Comparison of ENCODE assay signal across 35 cellular contexts in genomic region chr12:68020699-68021098, GRCh38. TPM values are rescaled to one million over a fixed set of nuclear protein-coding genes. Genes with fewer than 3 reads are reported as not detected.
"Had no signal": no experiment of that assay in that cellular context is flagged by ENCODE, and none has a peak within 500 bp of the region (broad histone marks: within the 10 kb centered on the region; RNA-seq: fewer than 3 reads in every experiment).

No MANE protein-coding gene starts in this region.

- H3K4me1 Mint-ChIP-seq: activated B cell treated with CpG ODN at 0.5 μM for 24 hours; activated naive CD4-positive, alpha-beta T cell treated with anti-CD3 and anti-CD28 coated beads, Interleukin-2, amount 10 ng/mL, durations not matched to agents 7 days and 5 days; activated naive CD4-positive, alpha-beta T cell treated with anti-CD3 and anti-CD28 coated beads, Interleukin-2, amount 50 U/mL, for 24 hours; activated naive CD8-positive, alpha-beta T cell treated with anti-CD3 and anti-CD28 coated beads, Interleukin-2, amount 10 ng/mL, durations not matched to agents 7 days and 5 days had no signal

- H3K4me3 ChIP-seq: ascending aorta, body of pancreas, cardiac muscle cell had no signal

- H3K27ac ChIP-seq: ascending aorta, body of pancreas, cardiac muscle cell, VCaP had no signal

- H3K36me3 ChIP-seq: ascending aorta, cardiac muscle cell had no signal

- H3K4me1 ChIP-seq: ascending aorta, body of pancreas had no signal

- DNase-seq: activated B cell treated with CpG ODN at 0.5 μM for 24 hours; activated CD4-positive, alpha-beta T cell treated with anti-CD3 and anti-CD28 coated beads for 4 hours; activated CD4-positive, alpha-beta T cell treated with anti-CD3 and anti-CD28 coated beads, Interleukin-2, amount 10 ng/mL, durations not matched to agents 24 days and 14 days; activated CD4-positive, alpha-beta T cell treated with anti-CD3 and anti-CD28 coated beads, Interleukin-2, amount 50 U/mL, for 48 hours; activated CD4-positive, CD25-positive, alpha-beta regulatory T cell treated with anti-CD3 and anti-CD28 coated beads, Interleukin-2, amount 50 U/mL, for 72 hours; activated CD8-positive, alpha-beta memory T cell treated with anti-CD3 and anti-CD28 coated beads for 24 hours; activated CD8-positive, alpha-beta memory T cell treated with anti-CD3 and anti-CD28 coated beads, Interleukin-2, amount 10 ng/mL, durations not matched to agents 7 days and 5 days; activated CD8-positive, alpha-beta memory T cell treated with anti-CD3 and anti-CD28 coated beads, Interleukin-2, amount 50 U/mL, for 48 hours; activated effector memory CD4-positive, alpha-beta T cell treated with Interleukin-2 at 50 U/mL for 16 hours; activated gamma-delta T cell; activated naive CD4-positive, alpha-beta T cell treated with anti-CD3 and anti-CD28 coated beads, Interleukin-2, amount 10 ng/mL, durations not matched to agents 7 days and 5 days; activated naive CD4-positive, alpha-beta T cell treated with Interleukin-2 at 50 U/mL for 16 hours; activated naive CD8-positive, alpha-beta T cell treated with anti-CD3 and anti-CD28 coated beads, Interleukin-2, amount 10 ng/mL, durations not matched to agents 7 days and 5 days; activated naive CD8-positive, alpha-beta T cell treated with anti-CD3 and anti-CD28 coated beads, Interleukin-2, amount 50 U/mL, for 24 hours; activated T-cell treated with anti-CD3 and anti-CD28 coated beads, Interleukin-2, amount 50 U/mL, for 24 hours; activated T-cell treated with anti-CD3 and anti-CD28 coated beads, Interleukin-2, amount 50 U/mL, for 48 hours; amygdala; anterior cingulate cortex; body of pancreas; caudate nucleus; cerebellar nuclear complex; T-helper 1 cell; T-helper 2 cell; T-helper 9 cell had no signal

- ATAC-seq: activated CD8-positive, alpha-beta memory T cell treated with anti-CD3 and anti-CD28 coated beads, Interleukin-2, amount 10 ng/mL, durations not matched to agents 7 days and 5 days; activated naive CD8-positive, alpha-beta T cell treated with anti-CD3 and anti-CD28 coated beads, Interleukin-2, amount 50 U/mL, for 24 hours; body of pancreas had no signal

- H3K27me3 Mint-ChIP-seq: activated B cell treated with CpG ODN at 0.5 μM for 24 hours; activated CD4-positive, alpha-beta T cell treated with anti-CD3 and anti-CD28 coated beads, Interleukin-2, amount 10 ng/mL, durations not matched to agents 24 days and 14 days; activated CD8-positive, alpha-beta memory T cell treated with anti-CD3 and anti-CD28 coated beads, Interleukin-2, amount 10 ng/mL, durations not matched to agents 7 days and 5 days; activated naive CD4-positive, alpha-beta T cell treated with anti-CD3 and anti-CD28 coated beads, Interleukin-2, amount 10 ng/mL, durations not matched to agents 7 days and 5 days; activated naive CD4-positive, alpha-beta T cell treated with anti-CD3 and anti-CD28 coated beads, Interleukin-2, amount 50 U/mL, for 24 hours; activated naive CD8-positive, alpha-beta T cell; activated naive CD8-positive, alpha-beta T cell treated with anti-CD3 and anti-CD28 coated beads, Interleukin-2, amount 10 ng/mL, durations not matched to agents 7 days and 5 days; activated naive CD8-positive, alpha-beta T cell treated with anti-CD3 and anti-CD28 coated beads, Interleukin-2, amount 50 U/mL, for 24 hours; activated T-cell treated with anti-CD3 and anti-CD28 coated beads, Interleukin-2, amount 50 U/mL, for 24 hours; central memory CD8-positive, alpha-beta T cell had no signal

- H3K27me3 ChIP-seq: ascending aorta, body of pancreas, cardiac muscle cell had no signal

- H3K9me3 Mint-ChIP-seq: activated B cell treated with CpG ODN at 0.5 μM for 24 hours; activated naive CD4-positive, alpha-beta T cell treated with anti-CD3 and anti-CD28 coated beads, Interleukin-2, amount 50 U/mL, for 24 hours; activated naive CD8-positive, alpha-beta T cell treated with anti-CD3 and anti-CD28 coated beads, Interleukin-2, amount 50 U/mL, for 24 hours; activated T-cell treated with anti-CD3 and anti-CD28 coated beads, Interleukin-2, amount 50 U/mL, for 24 hours; activated T-helper 2 cell treated with anti-CD3 and anti-CD28 coated beads, Interferon-gamma antibody, Interleukin-2, Interleukin-4, amounts not matched to agents 10 μg/mL and 5 μg/mL and 100 μg/mL, durations not matched to agents 14 hours and 24 hours and 36 hours; T-helper 2 cell treated with Interferon-gamma antibody and Interleukin-4, amounts not matched to agents 5 μg/mL and 100 μg/mL, for 36 hours had no signal

- H3K4me3 Mint-ChIP-seq: activated B cell treated with CpG ODN at 0.5 μM for 24 hours; activated CD4-positive, alpha-beta T cell treated with anti-CD3 and anti-CD28 coated beads, Interleukin-2, amount 10 ng/mL, durations not matched to agents 24 days and 14 days; activated CD8-positive, alpha-beta memory T cell treated with anti-CD3 and anti-CD28 coated beads, Interleukin-2, amount 10 ng/mL, durations not matched to agents 7 days and 5 days; activated naive CD4-positive, alpha-beta T cell treated with anti-CD3 and anti-CD28 coated beads, Interleukin-2, amount 10 ng/mL, durations not matched to agents 7 days and 5 days; activated naive CD4-positive, alpha-beta T cell treated with anti-CD3 and anti-CD28 coated beads, Interleukin-2, amount 50 U/mL, for 24 hours; activated naive CD8-positive, alpha-beta T cell; activated naive CD8-positive, alpha-beta T cell treated with anti-CD3 and anti-CD28 coated beads, Interleukin-2, amount 10 ng/mL, durations not matched to agents 7 days and 5 days; activated naive CD8-positive, alpha-beta T cell treated with anti-CD3 and anti-CD28 coated beads, Interleukin-2, amount 50 U/mL, for 24 hours; activated T-cell treated with anti-CD3 and anti-CD28 coated beads, Interleukin-2, amount 50 U/mL, for 24 hours; central memory CD8-positive, alpha-beta T cell; T-helper 1 cell treated with Interleukin-12 subunit alpha and Interleukin-12 subunit beta and Interleukin-4 antibody, amounts not matched to agents 30 μg/mL and 1 μg/mL, for 36 hours; T-helper 2 cell treated with Interferon-gamma antibody and Interleukin-4, amounts not matched to agents 5 μg/mL and 100 μg/mL, for 36 hours had no signal

- H3K27ac Mint-ChIP-seq: activated B cell treated with CpG ODN at 0.5 μM for 24 hours; activated CD4-positive, alpha-beta T cell treated with anti-CD3 and anti-CD28 coated beads, Interleukin-2, amount 10 ng/mL, durations not matched to agents 24 days and 14 days; activated CD8-positive, alpha-beta memory T cell treated with anti-CD3 and anti-CD28 coated beads, Interleukin-2, amount 10 ng/mL, durations not matched to agents 7 days and 5 days; activated naive CD4-positive, alpha-beta T cell treated with anti-CD3 and anti-CD28 coated beads, Interleukin-2, amount 10 ng/mL, durations not matched to agents 7 days and 5 days; activated naive CD4-positive, alpha-beta T cell treated with anti-CD3 and anti-CD28 coated beads, Interleukin-2, amount 50 U/mL, for 24 hours; activated naive CD8-positive, alpha-beta T cell; activated naive CD8-positive, alpha-beta T cell treated with anti-CD3 and anti-CD28 coated beads, Interleukin-2, amount 10 ng/mL, durations not matched to agents 7 days and 5 days; activated naive CD8-positive, alpha-beta T cell treated with anti-CD3 and anti-CD28 coated beads, Interleukin-2, amount 50 U/mL, for 24 hours; activated T-cell treated with anti-CD3 and anti-CD28 coated beads, Interleukin-2, amount 50 U/mL, for 24 hours; activated T-helper 2 cell treated with anti-CD3 and anti-CD28 coated beads, Interferon-gamma antibody, Interleukin-2, Interleukin-4, amounts not matched to agents 10 μg/mL and 5 μg/mL and 100 μg/mL, durations not matched to agents 14 hours and 24 hours and 36 hours; T-helper 1 cell treated with Interleukin-12 subunit alpha and Interleukin-12 subunit beta and Interleukin-4 antibody, amounts not matched to agents 30 μg/mL and 1 μg/mL, for 36 hours; T-helper 2 cell treated with Interferon-gamma antibody and Interleukin-4, amounts not matched to agents 5 μg/mL and 100 μg/mL, for 36 hours had no signal

RNA-seq across cellular contexts. Expression of gene IFNG-AS1, which starts 31.5 kb away (rescaled TPM):
- total RNA-seq: activated CD4-positive, alpha-beta T cell treated with anti-CD3 and anti-CD28 coated beads, Interleukin-2, amount 10 ng/mL, durations not matched to agents 24 days and 14 days; activated T-helper 2 cell treated with anti-CD3 and anti-CD28 coated beads, Interferon-gamma antibody, Interleukin-2, Interleukin-4, amounts not matched to agents 10 μg/mL and 5 μg/mL and 100 μg/mL, durations not matched to agents 14 hours and 24 hours and 36 hours; ascending aorta; body of pancreas; bronchial epithelial cell; cardiac muscle cell had no signal
- polyA plus RNA-seq: adipose tissue had no signal
